In the genomic region with DNA sequence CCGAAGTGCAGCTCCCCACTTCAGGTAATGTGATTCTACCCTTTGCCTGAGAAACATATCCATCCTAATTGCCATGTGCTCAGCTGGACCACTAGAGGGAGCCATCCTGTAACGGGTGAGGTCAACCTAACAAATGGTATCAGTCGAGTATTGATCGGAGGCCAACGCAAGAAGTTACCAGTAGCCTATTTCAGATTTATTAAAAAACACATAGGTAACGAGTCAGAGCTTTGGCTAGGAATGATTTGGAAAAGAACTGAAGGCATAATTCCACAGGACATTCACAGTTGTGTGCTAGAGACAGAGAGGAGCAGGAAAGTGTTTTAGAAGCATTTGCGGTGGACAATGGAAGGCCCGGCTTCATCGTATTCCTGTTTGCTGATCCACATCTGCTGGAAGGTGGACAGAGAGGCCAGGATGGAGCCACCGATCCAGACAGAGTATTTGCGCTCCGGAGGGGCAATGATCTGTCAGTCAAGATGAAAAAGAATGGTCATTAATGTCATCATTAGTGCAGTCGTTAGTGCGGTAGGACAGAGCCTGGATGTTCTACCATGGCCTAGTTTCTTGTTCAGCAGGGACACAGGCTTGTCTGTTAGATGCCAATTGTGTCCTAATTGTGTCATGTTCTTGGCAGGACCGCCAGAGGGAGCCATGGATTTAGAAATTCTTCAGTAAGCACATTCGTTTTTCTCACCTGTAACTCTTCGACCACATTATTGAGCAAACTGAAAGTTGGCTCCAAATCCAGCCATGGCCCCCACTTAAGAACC, we compare ENCODE assay signal across 8 cellular contexts. TPM values are rescaled to one million over a fixed set of nuclear protein-coding genes. Genes with fewer than 3 reads are reported as not detected.
DNase-seq lines count a peak whose midpoint lies in the region; ATAC-seq and TF ChIP-seq lines count a peak whose summit lies in the region.

No MANE protein-coding gene starts in this region.

- H3K27ac ChIP-seq in upper lobe of left lung, result peak overlapping the region; percentile 38 to 68 (median 62)

- ATAC-seq in GM19463 (IDR thresholded peaks at IDR 0.05; ENCODE audit: unreplicated experiment), result peak; percentile 40
- peak; percentile 70 for ATAC-seq in Right ventricle myocardium inferior
- peak; percentile 86 to 88 for ATAC-seq in upper lobe of left lung (ENCODE audit: low FRiP score in 2 of 2)

- H3K27ac Mint-ChIP-seq in activated naive CD8-positive, alpha-beta T cell treated with anti-CD3 and anti-CD28 coated beads for 36 hours, result peak overlapping the region; percentile 10

- DNase-seq in BE2C (peak; percentile 70), NCI-H1048 (lab: John Stamatoyannopoulos, UW) (peak; percentile 47), SKM-1 treated with dmso at 0.1 percent for 144 hours (lab: John Stamatoyannopoulos, UW; ENCODE audit: unreplicated experiment) (peak; percentile 72), Right ventricle myocardium inferior (ENCODE audit: missing footprints) (peak; percentile 77), posterior cingulate gyrus (peak in 9 of 10 donors; percentile 34 to 90 (median 75)), upper lobe of left lung (peak in 1 of 2 donors; percentile 78)
- DNase-seq in activated naive CD8-positive, alpha-beta T cell treated with anti-CD3 and anti-CD28 coated beads for 36 hours, result peak; percentile 61

- H3K9me3 Mint-ChIP-seq in activated naive CD8-positive, alpha-beta T cell treated with anti-CD3 and anti-CD28 coated beads for 36 hours, result no peaks in the 10 kb centered on the region

- H3K27me3 ChIP-seq in BE2C, result no peaks in the 10 kb centered on the region
- H3K27me3 ChIP-seq in upper lobe of left lung, result no peaks in the 10 kb centered on the region

- H3K4me1 ChIP-seq in BE2C (peaks cover 11% of the 10 kb centered on the region), upper lobe of left lung (peaks cover 10 to 13% (median 13%) of the 10 kb centered on the region in 4 donors)

- H3K4me3 ChIP-seq in BE2C (ENCODE audit: low read depth, low read length), result peak overlapping the region; percentile 50
- no peak overlapping the region for H3K4me3 ChIP-seq in upper lobe of left lung

- intact Hi-C loops in Right ventricle myocardium inferior (cut with DNase I), result loop anchor here (1.0 kb wide), 2 partner anchors 52 to 281 kb away; no protein-coding TSS in a partner anchor
- intact Hi-C loops in posterior cingulate gyrus (cut with DNase I), result loop anchor here (2.0 kb wide), 2 partner anchors 96 to 282 kb away; no protein-coding TSS in a partner anchor

- no peak for TF ChIP-seq POLR2A in upper lobe of left lung (IDR thresholded peaks at IDR 0.05)

- peak; percentile 93 for TF ChIP-seq CTCF in BE2C (IDR thresholded peaks at IDR 0.05; ENCODE audit: low read depth, low read length)
- peak; percentile 75 to 81 (median 80) for TF ChIP-seq CTCF in upper lobe of left lung (IDR thresholded peaks at IDR 0.05)

- TF ChIP-seq EP300 in upper lobe of left lung (IDR thresholded peaks at IDR 0.05), result no peak

- peaks cover 7% of the 10 kb centered on the region for H3K36me3 Mint-ChIP-seq in activated naive CD8-positive, alpha-beta T cell treated with anti-CD3 and anti-CD28 coated beads for 36 hours

- no peaks in the 10 kb centered on the region for H3K27me3 Mint-ChIP-seq in activated naive CD8-positive, alpha-beta T cell treated with anti-CD3 and anti-CD28 coated beads for 36 hours

- H3K4me3 Mint-ChIP-seq in activated naive CD8-positive, alpha-beta T cell treated with anti-CD3 and anti-CD28 coated beads for 36 hours, result no peak overlapping the region

- H3K4me1 Mint-ChIP-seq in activated naive CD8-positive, alpha-beta T cell treated with anti-CD3 and anti-CD28 coated beads for 36 hours, result peaks cover 17% of the 10 kb centered on the region

- 37 to 43% methylated on average over 17 of the region's 17 CpGs for WGBS in upper lobe of left lung, 2 donors

- H3K36me3 ChIP-seq in BE2C, result no peaks in the 10 kb centered on the region
- H3K36me3 ChIP-seq in upper lobe of left lung, result peaks cover 0 to 38% (median 11%) of the 10 kb centered on the region in 4 donors

- H3K9me3 ChIP-seq in BE2C (no peaks in the 10 kb centered on the region), upper lobe of left lung (no peaks in the 10 kb centered on the region)

RNA-seq across cellular contexts. Expression of a gene that starts 17.5 kb away (rescaled TPM):
- 14.3 TPM for polyA plus RNA-seq in BE2C (2012; ENCODE audit: insufficient read depth, insufficient read length, low read depth)
- 1 to 10 TPM; 4.7 to 5.0 TPM for total RNA-seq in activated naive CD8-positive, alpha-beta T cell treated with anti-CD3 and anti-CD28 coated beads for 36 hours
- total RNA-seq in Right ventricle myocardium inferior (75.2 TPM), upper lobe of left lung (100 to 1,000 TPM in 5 of 6 donors, 10 to 100 TPM in 1; 94.3 to 328 (median 186) TPM)

RNA-seq across cellular contexts. Expression of a gene that starts 55.0 kb away (rescaled TPM):
- polyA plus RNA-seq in BE2C (2012; ENCODE audit: insufficient read depth, insufficient read length, low read depth), result 14.7 TPM
- total RNA-seq in activated naive CD8-positive, alpha-beta T cell treated with anti-CD3 and anti-CD28 coated beads for 36 hours, result 10 to 100 TPM; 27.8 to 28.4 TPM
- total RNA-seq in Right ventricle myocardium inferior (2.0 TPM), upper lobe of left lung (10 to 100 TPM in 2 of 6 donors, 1 to 10 TPM in 4; 4.9 to 69.1 (median 7.0) TPM)

RNA-seq across cellular contexts. Expression of a gene that starts 55.5 kb away (rescaled TPM):
- polyA plus RNA-seq in BE2C (2012; ENCODE audit: insufficient read depth, insufficient read length, low read depth), result 2.9 TPM
- total RNA-seq in activated naive CD8-positive, alpha-beta T cell treated with anti-CD3 and anti-CD28 coated beads for 36 hours, result 10 to 100 TPM; 31.1 to 33.4 TPM
- total RNA-seq in Right ventricle myocardium inferior (4.7 TPM), upper lobe of left lung (10 to 100 TPM; 30.1 to 80.3 (median 44.4) TPM)

Comparison
In these comparisons a context has a peak if more than half of its experiments do, and no peak if none do; other contexts are left out.
1. RNA of a gene that starts 17.5 kb away (total RNA-seq): 94.3 to 328 TPM in upper lobe of left lung and 75.2 TPM in Right ventricle myocardium inferior (single experiment); 4.7 to 5.0 TPM in activated naive CD8-positive, alpha-beta T cell treated with anti-CD3 and anti-CD28 coated beads for 36 hours; every median in the first group is over 10 times any median in the second.
2. Peak in every context shown above with its lines, with median percentiles within 50 percentile points of each other: ATAC-seq.